1 cellular context compared by ENCODE assay signal in the genomic region with DNA sequence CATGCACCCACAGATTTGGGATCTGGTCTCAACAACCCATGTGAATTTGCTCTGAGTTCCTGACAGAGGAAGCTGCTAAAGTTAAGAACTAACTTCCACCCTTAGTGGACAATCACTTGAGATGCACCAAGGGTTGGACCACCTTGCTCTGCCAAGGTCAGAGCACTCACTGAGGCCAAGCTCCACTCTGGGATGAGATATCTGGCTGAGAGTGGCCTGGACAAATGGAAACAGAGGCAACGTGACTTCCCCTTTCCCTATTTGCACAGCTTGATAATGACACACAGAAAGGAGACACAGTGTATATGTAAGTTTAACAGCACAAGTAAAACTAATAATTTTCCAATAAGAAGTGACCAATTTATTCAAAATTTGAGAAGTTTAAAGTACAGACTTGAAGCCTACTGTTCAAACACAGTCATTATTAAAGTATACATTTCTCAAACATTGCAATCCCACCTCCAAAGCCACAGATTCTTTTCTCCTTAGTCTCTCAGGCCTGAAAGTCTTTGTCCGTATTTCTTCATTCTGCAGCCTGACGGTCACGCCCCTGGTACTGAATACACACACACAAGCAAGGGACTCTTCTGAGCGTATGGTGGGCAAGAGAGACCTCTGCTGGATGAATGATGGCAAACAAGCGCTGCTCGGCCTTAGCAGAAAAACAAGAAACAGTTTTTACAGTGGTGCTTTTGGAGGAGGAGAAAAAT.
A peak's percentile ranks its signal among the peaks of the same experiment; 100 is the strongest.
TF ChIP-seq lines count a peak whose summit lies in the region.

No MANE protein-coding gene starts in this region.

TF ChIP-seq in HepG2, 621 proteins besides CTCF, POLR2A, EP300 and RAD21 (continued from another document and continues in another):
- no peak for TF ChIP-seq TFDP2 (CRISPR knock-in tag; IDR thresholded peaks at IDR 0.05)
- TF ChIP-seq SRY (CRISPR knock-in tag; IDR thresholded peaks at IDR 0.05) = no peak
- TF ChIP-seq HOXA9 (CRISPR knock-in tag; IDR thresholded peaks at IDR 0.05; ENCODE audit: borderline replicate concordance) = no peak
- TF ChIP-seq, protein P1, sequence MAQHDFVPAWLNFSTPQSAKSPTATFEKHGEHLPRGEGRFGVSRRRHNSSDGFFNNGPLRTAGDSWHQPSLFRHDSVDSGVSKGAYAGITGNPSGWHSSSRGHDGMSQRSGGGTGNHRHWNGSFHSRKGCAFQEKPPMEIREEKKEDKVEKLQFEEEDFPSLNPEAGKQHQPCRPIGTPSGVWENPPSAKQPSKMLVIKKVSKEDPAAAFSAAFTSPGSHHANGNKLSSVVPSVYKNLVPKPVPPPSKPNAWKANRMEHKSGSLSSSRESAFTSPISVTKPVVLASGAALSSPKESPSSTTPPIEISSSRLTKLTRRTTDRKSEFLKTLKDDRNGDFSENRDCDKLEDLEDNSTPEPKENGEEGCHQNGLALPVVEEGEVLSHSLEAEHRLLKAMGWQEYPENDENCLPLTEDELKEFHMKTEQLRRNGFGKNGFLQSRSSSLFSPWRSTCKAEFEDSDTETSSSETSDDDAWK (CRISPR knock-in tag; IDR thresholded peaks at IDR 0.05) = no peak
- TF ChIP-seq KAT8 (CRISPR knock-in tag; IDR thresholded peaks at IDR 0.05) = 0 out of 2 replicates have a peak, but pooled peaks have one; percentile 24
- no peak for TF ChIP-seq ZNF225 (CRISPR knock-in tag; IDR thresholded peaks at IDR 0.05)
- no peak for TF ChIP-seq ZNF432 (CRISPR knock-in tag; IDR thresholded peaks at IDR 0.05; ENCODE audit: borderline replicate concordance)
- TF ChIP-seq SOX6 (IDR thresholded peaks at IDR 0.05) = no peak
- no peak; the same call in 1 of the 2 replicates for TF ChIP-seq SOX6 (CRISPR knock-in tag; IDR thresholded peaks at IDR 0.05)
- no peak for TF ChIP-seq ATF2 (CRISPR knock-in tag; IDR thresholded peaks at IDR 0.05)
- no peak for TF ChIP-seq ZNF232 (CRISPR knock-in tag; IDR thresholded peaks at IDR 0.05; ENCODE audit: borderline replicate concordance)
- TF ChIP-seq ZFP82 (CRISPR knock-in tag; IDR thresholded peaks at IDR 0.05; ENCODE audit: borderline replicate concordance) = no peak
- TF ChIP-seq MEIS1 (CRISPR knock-in tag; IDR thresholded peaks at IDR 0.05; ENCODE audit: borderline replicate concordance) = no peak
- no peak for TF ChIP-seq PPARG (CRISPR knock-in tag; conservative IDR thresholded peaks at IDR 0.05)
- no peak for TF ChIP-seq RXRA (CRISPR knock-in tag; IDR thresholded peaks at IDR 0.05)
- TF ChIP-seq KMT2B (CRISPR knock-in tag; IDR thresholded peaks at IDR 0.05) = no peak
- peak; percentile 98 for TF ChIP-seq STAG1 (CRISPR knock-in tag; IDR thresholded peaks at IDR 0.05)
- no peak for TF ChIP-seq CSRNP1 (CRISPR knock-in tag; IDR thresholded peaks at IDR 0.05)
- TF ChIP-seq ATAD3A (CRISPR knock-in tag; IDR thresholded peaks at IDR 0.05) = no peak
- TF ChIP-seq SMARCE1 (IDR thresholded peaks at IDR 0.05; ENCODE audit: borderline replicate concordance) = no peak
- no peak for TF ChIP-seq ZNF546 (CRISPR knock-in tag; conservative IDR thresholded peaks at IDR 0.05)
- no peak for TF ChIP-seq ZNF282 (IDR thresholded peaks at IDR 0.05; ENCODE audit: partially characterized antibody)
- peak; percentile 40; the same call in 1 of the 2 replicates for TF ChIP-seq HNF1B (CRISPR knock-in tag; IDR thresholded peaks at IDR 0.05)
- no peak for TF ChIP-seq ZNF660 (CRISPR knock-in tag; IDR thresholded peaks at IDR 0.05; ENCODE audit: borderline replicate concordance, low read depth)
- no peak for TF ChIP-seq XBP1 (CRISPR knock-in tag; IDR thresholded peaks at IDR 0.05)
- TF ChIP-seq, protein P2, sequence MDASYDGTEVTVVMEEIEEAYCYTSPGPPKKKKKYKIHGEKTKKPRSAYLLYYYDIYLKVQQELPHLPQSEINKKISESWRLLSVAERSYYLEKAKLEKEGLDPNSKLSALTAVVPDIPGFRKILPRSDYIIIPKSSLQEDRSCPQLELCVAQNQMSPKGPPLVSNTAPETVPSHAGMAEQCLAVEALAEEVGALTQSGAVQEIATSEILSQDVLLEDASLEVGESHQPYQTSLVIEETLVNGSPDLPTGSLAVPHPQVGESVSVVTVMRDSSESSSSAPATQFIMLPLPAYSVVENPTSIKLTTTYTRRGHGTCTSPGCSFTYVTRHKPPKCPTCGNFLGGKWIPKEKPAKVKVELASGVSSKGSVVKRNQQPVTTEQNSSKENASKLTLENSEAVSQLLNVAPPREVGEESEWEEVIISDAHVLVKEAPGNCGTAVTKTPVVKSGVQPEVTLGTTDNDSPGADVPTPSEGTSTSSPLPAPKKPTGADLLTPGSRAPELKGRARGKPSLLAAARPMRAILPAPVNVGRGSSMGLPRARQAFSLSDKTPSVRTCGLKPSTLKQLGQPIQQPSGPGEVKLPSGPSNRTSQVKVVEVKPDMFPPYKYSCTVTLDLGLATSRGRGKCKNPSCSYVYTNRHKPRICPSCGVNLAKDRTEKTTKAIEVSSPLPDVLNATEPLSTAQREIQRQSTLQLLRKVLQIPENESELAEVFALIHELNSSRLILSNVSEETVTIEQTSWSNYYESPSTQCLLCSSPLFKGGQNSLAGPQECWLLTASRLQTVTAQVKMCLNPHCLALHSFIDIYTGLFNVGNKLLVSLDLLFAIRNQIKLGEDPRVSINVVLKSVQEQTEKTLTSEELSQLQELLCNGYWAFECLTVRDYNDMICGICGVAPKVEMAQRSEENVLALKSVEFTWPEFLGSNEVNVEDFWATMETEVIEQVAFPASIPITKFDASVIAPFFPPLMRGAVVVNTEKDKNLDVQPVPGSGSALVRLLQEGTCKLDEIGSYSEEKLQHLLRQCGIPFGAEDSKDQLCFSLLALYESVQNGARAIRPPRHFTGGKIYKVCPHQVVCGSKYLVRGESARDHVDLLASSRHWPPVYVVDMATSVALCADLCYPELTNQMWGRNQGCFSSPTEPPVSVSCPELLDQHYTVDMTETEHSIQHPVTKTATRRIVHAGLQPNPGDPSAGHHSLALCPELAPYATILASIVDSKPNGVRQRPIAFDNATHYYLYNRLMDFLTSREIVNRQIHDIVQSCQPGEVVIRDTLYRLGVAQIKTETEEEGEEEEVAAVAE (CRISPR knock-in tag; IDR thresholded peaks at IDR 0.05; ENCODE audit: borderline replicate concordance) = no peak
- TF ChIP-seq, protein P3, sequence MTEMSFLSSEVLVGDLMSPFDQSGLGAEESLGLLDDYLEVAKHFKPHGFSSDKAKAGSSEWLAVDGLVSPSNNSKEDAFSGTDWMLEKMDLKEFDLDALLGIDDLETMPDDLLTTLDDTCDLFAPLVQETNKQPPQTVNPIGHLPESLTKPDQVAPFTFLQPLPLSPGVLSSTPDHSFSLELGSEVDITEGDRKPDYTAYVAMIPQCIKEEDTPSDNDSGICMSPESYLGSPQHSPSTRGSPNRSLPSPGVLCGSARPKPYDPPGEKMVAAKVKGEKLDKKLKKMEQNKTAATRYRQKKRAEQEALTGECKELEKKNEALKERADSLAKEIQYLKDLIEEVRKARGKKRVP (CRISPR knock-in tag; IDR thresholded peaks at IDR 0.05) = peak in 1 of 2 experiments; percentile 26; a peak in 1 of 4 replicates
- no peak for TF ChIP-seq ZNF256 (CRISPR knock-in tag; conservative IDR thresholded peaks at IDR 0.05)
- TF ChIP-seq ATF5 (CRISPR knock-in tag; IDR thresholded peaks at IDR 0.05; ENCODE audit: low read depth) = no peak
- no peak for TF ChIP-seq MAFK (conservative IDR thresholded peaks at IDR 0.05 in 1 of 2, IDR thresholded peaks at IDR 0.05 in 1 of 2; ENCODE audit: low read length in 2 of 2)
- TF ChIP-seq, protein P4, sequence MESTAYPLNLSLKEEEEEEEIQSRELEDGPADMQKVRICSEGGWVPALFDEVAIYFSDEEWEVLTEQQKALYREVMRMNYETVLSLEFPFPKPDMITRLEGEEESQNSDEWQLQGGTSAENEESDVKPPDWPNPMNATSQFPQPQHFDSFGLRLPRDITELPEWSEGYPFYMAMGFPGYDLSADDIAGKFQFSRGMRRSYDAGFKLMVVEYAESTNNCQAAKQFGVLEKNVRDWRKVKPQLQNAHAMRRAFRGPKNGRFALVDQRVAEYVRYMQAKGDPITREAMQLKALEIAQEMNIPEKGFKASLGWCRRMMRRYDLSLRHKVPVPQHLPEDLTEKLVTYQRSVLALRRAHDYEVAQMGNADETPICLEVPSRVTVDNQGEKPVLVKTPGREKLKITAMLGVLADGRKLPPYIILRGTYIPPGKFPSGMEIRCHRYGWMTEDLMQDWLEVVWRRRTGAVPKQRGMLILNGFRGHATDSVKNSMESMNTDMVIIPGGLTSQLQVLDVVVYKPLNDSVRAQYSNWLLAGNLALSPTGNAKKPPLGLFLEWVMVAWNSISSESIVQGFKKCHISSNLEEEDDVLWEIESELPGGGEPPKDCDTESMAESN (CRISPR knock-in tag; conservative IDR thresholded peaks at IDR 0.05) = no peak
- peak; percentile 48; the same call in 1 of the 2 replicates for TF ChIP-seq FOSL2 (CRISPR knock-in tag; IDR thresholded peaks at IDR 0.05)
- TF ChIP-seq FOXO4 (CRISPR knock-in tag; conservative IDR thresholded peaks at IDR 0.05) = no peak
- 0 out of 2 replicates have a peak, but pooled peaks have one; percentile 58 for TF ChIP-seq SMAD3 (CRISPR knock-in tag; IDR thresholded peaks at IDR 0.05)
- TF ChIP-seq ZNF24 (IDR thresholded peaks at IDR 0.05) = no peak
- TF ChIP-seq, protein P5, sequence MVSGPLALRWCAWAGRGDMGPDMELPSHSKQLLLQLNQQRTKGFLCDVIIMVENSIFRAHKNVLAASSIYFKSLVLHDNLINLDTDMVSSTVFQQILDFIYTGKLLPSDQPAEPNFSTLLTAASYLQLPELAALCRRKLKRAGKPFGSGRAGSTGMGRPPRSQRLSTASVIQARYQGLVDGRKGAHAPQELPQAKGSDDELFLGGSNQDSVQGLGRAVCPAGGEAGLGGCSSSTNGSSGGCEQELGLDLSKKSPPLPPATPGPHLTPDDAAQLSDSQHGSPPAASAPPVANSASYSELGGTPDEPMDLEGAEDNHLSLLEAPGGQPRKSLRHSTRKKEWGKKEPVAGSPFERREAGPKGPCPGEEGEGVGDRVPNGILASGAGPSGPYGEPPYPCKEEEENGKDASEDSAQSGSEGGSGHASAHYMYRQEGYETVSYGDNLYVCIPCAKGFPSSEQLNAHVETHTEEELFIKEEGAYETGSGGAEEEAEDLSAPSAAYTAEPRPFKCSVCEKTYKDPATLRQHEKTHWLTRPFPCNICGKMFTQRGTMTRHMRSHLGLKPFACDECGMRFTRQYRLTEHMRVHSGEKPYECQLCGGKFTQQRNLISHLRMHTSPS (CRISPR knock-in tag; IDR thresholded peaks at IDR 0.05; ENCODE audit: low read depth) = no peak
- TF ChIP-seq ZNF446 (CRISPR knock-in tag; IDR thresholded peaks at IDR 0.05) = no peak
- TF ChIP-seq ADNP (CRISPR knock-in tag; IDR thresholded peaks at IDR 0.05) = no peak
